In genomic region chr19:4583961-4584669, GRCh38 we compare ENCODE assay signal across 8 cellular contexts. TPM values are rescaled to one million over a fixed set of nuclear protein-coding genes. Genes with fewer than 3 reads are reported as not detected.
DNase-seq lines count a peak whose midpoint lies in the region; ATAC-seq and TF ChIP-seq lines count a peak whose summit lies in the region.

No MANE protein-coding gene starts in this region.

- no peak overlapping the region for H3K27ac ChIP-seq in left lung
- no peak overlapping the region for H3K27ac ChIP-seq in uterus

- H3K9me3 ChIP-seq in left lung (no peaks in the 10 kb centered on the region), uterus (no peaks in the 10 kb centered on the region)

- H3K4me3 ChIP-seq in left lung (peak overlapping the region; percentile 6 to 7), uterus (peak overlapping the region; percentile 1 to 4)

- no peak for TF ChIP-seq CTCF in left lung (IDR thresholded peaks at IDR 0.05)
- TF ChIP-seq CTCF in uterus (IDR thresholded peaks at IDR 0.05): no peak

- DNase-seq in stimulated activated CD4-positive, alpha-beta T cell treated with anti-CD3 and anti-CD28 coated beads, Interleukin-12 subunit alpha, Interleukin-12 subunit beta, amount 100 ng/mL, for 4 hours: peak; percentile 25
- no peak for DNase-seq in stimulated activated CD4-positive, alpha-beta T cell treated with anti-CD3 and anti-CD28 coated beads, Interleukin-4, amount 100 ng/mL, for 24 hours
- DNase-seq in astrocyte of the hippocampus (ENCODE audit: low read depth, low spot score) (peak; percentile 66), left lung (no peak), uterus (no peak), NOMO-1 treated with dmso at 0.1 percent for 144 hours (lab: John Stamatoyannopoulos, UW; ENCODE audit: unreplicated experiment) (no peak), OCI-M2 (lab: John Stamatoyannopoulos, UW; ENCODE audit: unreplicated experiment) (no peak)

- intact Hi-C loops in left lung (cut with DNase I) (no loop called here), uterus (cut with DNase I; ENCODE audit: low total_unique reads) (no loop called here)

- H3K36me3 ChIP-seq in left lung: no peaks in the 10 kb centered on the region
- H3K36me3 ChIP-seq in uterus: no peaks in the 10 kb centered on the region

- ATAC-seq in left lung: peak; percentile 63
- no peak for ATAC-seq in HG03442 (IDR thresholded peaks at IDR 0.05; ENCODE audit: unreplicated experiment)

- H3K27me3 ChIP-seq in left lung (peaks cover 52 to 87% of the 10 kb centered on the region in 2 donors), uterus (peaks cover 17 to 30% of the 10 kb centered on the region in 2 donors)

- peak in 1 of 2 donors; percentile 30 for TF ChIP-seq POLR2A in uterus (IDR thresholded peaks at IDR 0.05)

- H3K4me1 ChIP-seq in left lung (peaks cover 7 to 12% of the 10 kb centered on the region in 2 donors), uterus (peaks cover 0 to 21% of the 10 kb centered on the region in 2 donors)

RNA-seq across cellular contexts. Expression of gene SEMA6B, which starts 24.6 kb away (rescaled TPM):
- 10 to 100 TPM in 1 of 2 donors, 1 to 10 TPM in 1; 4.8 to 24.7 TPM for total RNA-seq in left lung
- 10 to 100 TPM in 1 of 4 donors, 1 to 10 TPM in 3; 1.8 to 48.1 (median 5.5) TPM for total RNA-seq in uterus

RNA-seq across cellular contexts. Expression of gene LRG1, which starts 44.3 kb away (rescaled TPM):
- total RNA-seq in left lung (10 to 100 TPM; 11.2 to 17.9 TPM), uterus (1 to 10 TPM in 2 of 4 donors, under 1 TPM in 1, not detected in 1; 0.59 to 1.1 (median 1.1) TPM)

RNA-seq across cellular contexts. Expression of gene PLIN5, which starts 49.1 kb away (rescaled TPM):
- total RNA-seq in left lung: 10 to 100 TPM in 1 of 2 donors, 1 to 10 TPM in 1; 8.4 to 15.9 TPM
- total RNA-seq in uterus: 10 to 100 TPM in 1 of 4 donors, 1 to 10 TPM in 3; 1.5 to 11.1 (median 3.0) TPM

RNA-seq across cellular contexts. Expression of gene TNFAIP8L1, which starts 55.2 kb away (rescaled TPM):
- total RNA-seq in left lung: 1 to 10 TPM; 5.9 to 8.6 TPM
- total RNA-seq in uterus: 10 to 100 TPM in 1 of 4 donors, 1 to 10 TPM in 2, under 1 TPM in 1; 0.77 to 20.6 (median 9.1) TPM

Comparison
In these comparisons a context has a peak if more than half of its experiments do, and no peak if none do; other contexts are left out.
1. DNase-seq: peak in stimulated activated CD4-positive, alpha-beta T cell treated with anti-CD3 and anti-CD28 coated beads, Interleukin-12 subunit alpha, Interleukin-12 subunit beta, amount 100 ng/mL, for 4 hours (single experiment) and astrocyte of the hippocampus (single experiment); none in stimulated activated CD4-positive, alpha-beta T cell treated with anti-CD3 and anti-CD28 coated beads, Interleukin-4, amount 100 ng/mL, for 24 hours (single experiment), left lung (0 of 2), uterus (0 of 2), NOMO-1 treated with dmso at 0.1 percent for 144 hours (single experiment) and OCI-M2 (single experiment).
2. RNA of gene LRG1, which starts 44.3 kb away (total RNA-seq): 11.2 to 17.9 TPM in left lung; 0.59 to 1.1 TPM in uterus; every median in the first group is over 4 times any median in the second.